In genomic region chr13:71902676-71903075, GRCh38 we compare ENCODE assay signal across 1 cellular context.
TF ChIP-seq lines count a peak whose summit lies in the region.

No MANE protein-coding gene starts in this region.

TF ChIP-seq in GM23338, 12 proteins besides CTCF, POLR2A, EP300 and RAD21 (continued from another document):
- TF ChIP-seq POLR2AphosphoS5 (IDR thresholded peaks at IDR 0.05; ENCODE audit: low read depth) (no peak), EZH2phosphoT487 (IDR thresholded peaks at IDR 0.05; ENCODE audit: unreplicated experiment) (no peak), ZNF114 (CRISPR knock-in tag; IDR thresholded peaks at IDR 0.05) (no peak), ZNF462 (CRISPR knock-in tag; IDR thresholded peaks at IDR 0.05) (no peak), NANOG (IDR thresholded peaks at IDR 0.05; ENCODE audit: borderline replicate concordance) (no peak), STAT1 (IDR thresholded peaks at IDR 0.05; ENCODE audit: unreplicated experiment) (no peak), ZNF331 (CRISPR knock-in tag; IDR thresholded peaks at IDR 0.05; ENCODE audit: low read depth) (no peak), ETS1 (IDR thresholded peaks at IDR 0.05) (no peak), JUNB (IDR thresholded peaks at IDR 0.05; ENCODE audit: unreplicated experiment) (no peak)
